Comparison of ENCODE assay signal across 15 cellular contexts in the genomic region with DNA sequence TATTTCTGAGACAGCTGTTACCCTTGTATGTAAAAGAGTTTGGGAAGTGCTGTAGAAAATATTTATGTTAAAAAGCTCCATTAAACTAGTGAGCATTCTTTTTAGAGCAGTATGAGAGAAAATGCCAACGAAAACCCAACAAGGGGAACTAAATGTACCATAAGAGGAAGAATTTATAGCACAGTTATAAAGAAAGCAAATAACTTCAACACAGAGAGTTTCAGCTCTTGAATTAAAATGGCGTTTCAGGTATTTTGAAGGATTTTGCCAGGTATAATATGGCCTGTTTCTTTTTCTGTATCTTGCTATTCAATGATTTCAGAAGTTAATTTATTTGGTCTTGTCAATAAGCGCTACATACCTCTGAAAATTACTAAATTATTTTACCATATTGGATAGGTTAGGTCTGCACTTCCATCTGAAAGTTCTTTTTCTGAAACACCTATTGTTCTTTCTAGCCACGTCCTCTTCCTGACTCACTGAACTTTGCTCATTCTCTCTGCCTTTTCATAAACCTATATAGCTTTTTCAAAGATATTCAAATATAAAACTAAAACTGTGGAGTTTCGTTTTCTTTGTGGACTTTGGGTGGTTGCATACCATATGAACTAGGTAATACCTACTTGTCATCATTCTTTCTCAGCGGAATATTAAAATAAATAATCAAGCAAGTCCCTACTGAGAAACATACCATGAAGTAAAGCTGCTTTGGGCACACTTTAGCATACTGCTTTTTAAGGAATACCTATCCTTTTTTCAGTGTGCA.
DNase-seq lines count a peak whose midpoint lies in the region; ATAC-seq and TF ChIP-seq lines count a peak whose summit lies in the region.
"Had no signal": no experiment of that assay in that cellular context is flagged by ENCODE, and none has a peak within 500 bp of the region (broad histone marks: within the 10 kb centered on the region; RNA-seq: fewer than 3 reads in every experiment).

No MANE protein-coding gene starts in this region.

- TF ChIP-seq CTCF in RWPE1 (conservative IDR thresholded peaks at IDR 0.05; ENCODE audit: low read depth) = no peak

- peak; percentile 49 for DNase-seq in HCEC 1CT
- DNase-seq in RWPE1 (ENCODE audit: low spot score) = peak; percentile 34
- peak; percentile 1 for DNase-seq in fibroblast of gingiva (ENCODE audit: low read depth)
- peak; percentile 20 for DNase-seq in smooth muscle cell of the brain vasculature (ENCODE audit: low read depth, low spot score)
- DNase-seq in amygdala (lab: John Stamatoyannopoulos, UW) = no peak
- no peak for DNase-seq in stimulated activated CD4-positive, alpha-beta T cell treated with anti-CD3 and anti-CD28 coated beads, Interleukin-2, amount 100 ng/mL, for 24 hours
- DNase-seq: dorsolateral prefrontal cortex, NCI-H1105 treated with DMSO at 0.1 percent for 48 hours, NCI-H524 had no signal

- no peak for ATAC-seq in HG02884 (IDR thresholded peaks at IDR 0.05; ENCODE audit: unreplicated experiment)
- ATAC-seq: GM23338, left lobe of liver, Right ventricle myocardium inferior had no signal

- POLR2A ChIA-PET in RWPE1 (lab: Yijun Ruan, JAX; ENCODE audit: low non-redundant PET) = no interaction called here

- no peak overlapping the region for H3K27ac ChIP-seq in RWPE1
- H3K27ac ChIP-seq: dorsolateral prefrontal cortex, skin epidermis, suprapubic skin had no signal

- CTCF ChIA-PET in RWPE1 (lab: Yijun Ruan, JAX) = interaction anchor here (0.6 kb wide), 1 partner anchor 187 kb away, joined by 3 read pairs; no protein-coding TSS in a partner anchor

Comparison
In these comparisons a context has a peak if more than half of its experiments do, and no peak if none do; other contexts are left out.
1. DNase-seq: peak in HCEC 1CT (single experiment), RWPE1 (single experiment), fibroblast of gingiva (single experiment) and smooth muscle cell of the brain vasculature (single experiment); none in amygdala (0 of 56) and stimulated activated CD4-positive, alpha-beta T cell treated with anti-CD3 and anti-CD28 coated beads, Interleukin-2, amount 100 ng/mL, for 24 hours (0 of 2).